ENCODE assay signal across 38 cellular contexts in the genomic region with DNA sequence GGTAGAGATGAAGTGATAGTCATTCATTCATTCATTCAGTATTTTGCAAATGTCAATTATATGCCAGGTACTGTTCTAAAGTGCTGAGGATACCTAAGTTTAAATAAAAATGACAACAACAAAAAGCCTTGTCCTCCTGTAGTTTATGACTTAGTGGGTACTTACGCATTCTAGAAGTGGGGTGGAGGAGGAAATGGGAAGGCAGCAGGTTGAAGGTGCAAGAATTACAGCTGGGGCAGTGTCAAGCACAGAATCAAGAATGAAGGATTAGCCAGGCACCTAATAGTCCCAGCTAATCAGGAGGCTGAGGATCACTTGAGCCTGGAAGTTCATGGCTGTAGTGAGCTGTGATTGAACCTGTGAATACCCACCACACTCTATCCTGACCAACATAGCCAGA.
"Had no signal": no experiment of that assay in that cellular context is flagged by ENCODE, and none has a peak within 500 bp of the region (broad histone marks: within the 10 kb centered on the region; RNA-seq: fewer than 3 reads in every experiment).

No MANE protein-coding gene starts in this region.

- H3K4me3 Mint-ChIP-seq: activated naive CD4-positive, alpha-beta T cell treated with anti-CD3 and anti-CD28 coated beads for 36 hours; activated naive CD4-positive, alpha-beta T cell treated with anti-CD3 and anti-CD28 coated beads, Interleukin-2, amount 10 ng/mL, durations not matched to agents 7 days and 5 days; activated naive CD4-positive, alpha-beta T cell treated with anti-CD3 and anti-CD28 coated beads, Interleukin-2, amount 50 U/mL, for 24 hours; activated naive CD8-positive, alpha-beta T cell; activated naive CD8-positive, alpha-beta T cell treated with anti-CD3 and anti-CD28 coated beads for 36 hours; activated naive CD8-positive, alpha-beta T cell treated with anti-CD3 and anti-CD28 coated beads, Interleukin-2, amount 10 ng/mL, durations not matched to agents 7 days and 5 days; activated naive CD8-positive, alpha-beta T cell treated with anti-CD3 and anti-CD28 coated beads, Interleukin-2, amount 50 U/mL, for 24 hours; activated T-cell treated with anti-CD3 and anti-CD28 coated beads, Interleukin-2, amount 50 U/mL, for 24 hours; activated T-cell treated with anti-CD3 and anti-CD28 coated beads, Interleukin-2, amount 50 U/mL, for 4 hours; activated T-cell treated with anti-CD3 and anti-CD28 coated beads, Interleukin-2, amount 50 U/mL, for 72 hours; activated T-helper 1 cell treated with anti-CD3 and anti-CD28 coated beads, Interleukin-12 subunit alpha, Interleukin-12 subunit beta, Interleukin-2, Interleukin-4 antibody, amounts not matched to agents 30 ng/mL and 10 ng/mL and 1 ng/mL, durations not matched to agents 14 hours and 24 hours and 36 hours; activated T-helper 17 cell treated with anti-CD3 and anti-CD28 coated beads, Interleukin-2, amount 50 U/mL, for 72 hours; brain; central memory CD8-positive, alpha-beta T cell had no signal

- H3K27ac Mint-ChIP-seq: activated naive CD4-positive, alpha-beta T cell treated with anti-CD3 and anti-CD28 coated beads for 36 hours; activated naive CD4-positive, alpha-beta T cell treated with anti-CD3 and anti-CD28 coated beads, Interleukin-2, amount 10 ng/mL, durations not matched to agents 7 days and 5 days; activated naive CD4-positive, alpha-beta T cell treated with anti-CD3 and anti-CD28 coated beads, Interleukin-2, amount 50 U/mL, for 24 hours; activated naive CD4-positive, alpha-beta T cell treated with anti-CD3 and anti-CD28 coated beads, Interleukin-2, amount 50 U/mL, for 72 hours; activated naive CD8-positive, alpha-beta T cell; activated naive CD8-positive, alpha-beta T cell treated with anti-CD3 and anti-CD28 coated beads for 36 hours; activated naive CD8-positive, alpha-beta T cell treated with anti-CD3 and anti-CD28 coated beads, Interleukin-2, amount 10 ng/mL, durations not matched to agents 7 days and 5 days; activated naive CD8-positive, alpha-beta T cell treated with anti-CD3 and anti-CD28 coated beads, Interleukin-2, amount 50 U/mL, for 24 hours; activated T-cell treated with anti-CD3 and anti-CD28 coated beads, Interleukin-2, amount 50 U/mL, for 24 hours; activated T-cell treated with anti-CD3 and anti-CD28 coated beads, Interleukin-2, amount 50 U/mL, for 72 hours; activated T-helper 1 cell treated with anti-CD3 and anti-CD28 coated beads, Interleukin-12 subunit alpha, Interleukin-12 subunit beta, Interleukin-2, Interleukin-4 antibody, amounts not matched to agents 30 ng/mL and 10 ng/mL and 1 ng/mL, durations not matched to agents 14 hours and 24 hours and 36 hours; activated T-helper 17 cell treated with anti-CD3 and anti-CD28 coated beads, Interleukin-2, amount 50 U/mL, for 72 hours; activated T-helper 2 cell treated with anti-CD3 and anti-CD28 coated beads, Interferon-gamma antibody, Interleukin-2, Interleukin-4, amounts not matched to agents 10 μg/mL and 5 μg/mL and 100 μg/mL, durations not matched to agents 14 hours and 24 hours and 36 hours; brain had no signal

- H3K9me3 Mint-ChIP-seq: activated naive CD4-positive, alpha-beta T cell treated with anti-CD3 and anti-CD28 coated beads for 36 hours; activated naive CD4-positive, alpha-beta T cell treated with anti-CD3 and anti-CD28 coated beads, Interleukin-2, amount 10 ng/mL, durations not matched to agents 7 days and 5 days; activated naive CD4-positive, alpha-beta T cell treated with anti-CD3 and anti-CD28 coated beads, Interleukin-2, amount 50 U/mL, for 24 hours; activated naive CD4-positive, alpha-beta T cell treated with anti-CD3 and anti-CD28 coated beads, Interleukin-2, amount 50 U/mL, for 72 hours; activated naive CD8-positive, alpha-beta T cell treated with anti-CD3 and anti-CD28 coated beads, Interleukin-2, amount 10 ng/mL, durations not matched to agents 7 days and 5 days; activated naive CD8-positive, alpha-beta T cell treated with anti-CD3 and anti-CD28 coated beads, Interleukin-2, amount 50 U/mL, for 24 hours; activated T-cell treated with anti-CD3 and anti-CD28 coated beads, Interleukin-2, amount 50 U/mL, for 24 hours; activated T-cell treated with anti-CD3 and anti-CD28 coated beads, Interleukin-2, amount 50 U/mL, for 4 hours; activated T-cell treated with anti-CD3 and anti-CD28 coated beads, Interleukin-2, amount 50 U/mL, for 72 hours; activated T-helper 1 cell treated with anti-CD3 and anti-CD28 coated beads, Interleukin-12 subunit alpha, Interleukin-12 subunit beta, Interleukin-2, Interleukin-4 antibody, amounts not matched to agents 30 ng/mL and 10 ng/mL and 1 ng/mL, durations not matched to agents 14 hours and 24 hours and 36 hours; activated T-helper 2 cell treated with anti-CD3 and anti-CD28 coated beads, Interferon-gamma antibody, Interleukin-2, Interleukin-4, amounts not matched to agents 10 μg/mL and 5 μg/mL and 100 μg/mL, durations not matched to agents 14 hours and 24 hours and 36 hours; brain; central memory CD8-positive, alpha-beta T cell had no signal

- H3K27me3 Mint-ChIP-seq: activated naive CD4-positive, alpha-beta T cell treated with anti-CD3 and anti-CD28 coated beads, Interleukin-2, amount 10 ng/mL, durations not matched to agents 7 days and 5 days; activated naive CD8-positive, alpha-beta T cell treated with anti-CD3 and anti-CD28 coated beads, Interleukin-2, amount 10 ng/mL, durations not matched to agents 7 days and 5 days; activated naive CD8-positive, alpha-beta T cell treated with anti-CD3 and anti-CD28 coated beads, Interleukin-2, amount 50 U/mL, for 24 hours; brain; central memory CD8-positive, alpha-beta T cell had no signal

- H3K4me3 ChIP-seq: adrenal gland, ascending aorta, body of pancreas, breast epithelium, cardiac muscle cell had no signal

- ATAC-seq: activated naive CD4-positive, alpha-beta T cell treated with anti-CD3 and anti-CD28 coated beads, Interleukin-2, amount 50 U/mL, for 72 hours; activated naive CD8-positive, alpha-beta T cell treated with anti-CD3 and anti-CD28 coated beads, Interleukin-2, amount 50 U/mL, for 24 hours; activated T-cell treated with anti-CD3 and anti-CD28 coated beads, Interleukin-2, amount 50 U/mL, for 4 hours; activated T-cell treated with anti-CD3 and anti-CD28 coated beads, Interleukin-2, amount 50 U/mL, for 72 hours; activated T-helper 17 cell treated with anti-CD3 and anti-CD28 coated beads, Interleukin-2, amount 50 U/mL, for 72 hours; body of pancreas had no signal

- H3K4me1 Mint-ChIP-seq: activated naive CD4-positive, alpha-beta T cell treated with anti-CD3 and anti-CD28 coated beads, Interleukin-2, amount 10 ng/mL, durations not matched to agents 7 days and 5 days; activated naive CD4-positive, alpha-beta T cell treated with anti-CD3 and anti-CD28 coated beads, Interleukin-2, amount 50 U/mL, for 24 hours; activated naive CD8-positive, alpha-beta T cell treated with anti-CD3 and anti-CD28 coated beads for 36 hours; activated naive CD8-positive, alpha-beta T cell treated with anti-CD3 and anti-CD28 coated beads, Interleukin-2, amount 10 ng/mL, durations not matched to agents 7 days and 5 days; activated naive CD8-positive, alpha-beta T cell treated with anti-CD3 and anti-CD28 coated beads, Interleukin-2, amount 50 U/mL, for 24 hours; activated T-helper 17 cell treated with anti-CD3 and anti-CD28 coated beads, Interleukin-2, amount 50 U/mL, for 72 hours; central memory CD8-positive, alpha-beta T cell had no signal

- H3K4me1 ChIP-seq: ascending aorta, breast epithelium had no signal

- H3K36me3 ChIP-seq: adrenal gland, ascending aorta, brain microvascular endothelial cell, breast epithelium, cardiac muscle cell had no signal

- H3K36me3 Mint-ChIP-seq: activated naive CD4-positive, alpha-beta T cell treated with anti-CD3 and anti-CD28 coated beads, Interleukin-2, amount 10 ng/mL, durations not matched to agents 7 days and 5 days; activated naive CD4-positive, alpha-beta T cell treated with anti-CD3 and anti-CD28 coated beads, Interleukin-2, amount 50 U/mL, for 24 hours; activated naive CD4-positive, alpha-beta T cell treated with anti-CD3 and anti-CD28 coated beads, Interleukin-2, amount 50 U/mL, for 72 hours; activated naive CD8-positive, alpha-beta T cell; activated naive CD8-positive, alpha-beta T cell treated with anti-CD3 and anti-CD28 coated beads for 36 hours; activated naive CD8-positive, alpha-beta T cell treated with anti-CD3 and anti-CD28 coated beads, Interleukin-2, amount 10 ng/mL, durations not matched to agents 7 days and 5 days; brain had no signal

- H3K9me3 ChIP-seq: adrenal gland, ascending aorta, body of pancreas, breast epithelium had no signal

- DNase-seq: activated effector memory CD4-positive, alpha-beta T cell treated with anti-CD3 and anti-CD28 coated beads, Interleukin-2, amount 50 U/mL, for 16 hours; activated effector memory CD4-positive, alpha-beta T cell treated with Interleukin-2 at 50 U/mL for 16 hours; activated gamma-delta T cell; activated gamma-delta T cell treated with Interleukin-2 at 50 U/mL for 16 hours; activated naive CD4-positive, alpha-beta T cell; activated naive CD4-positive, alpha-beta T cell treated with anti-CD3 and anti-CD28 coated beads for 36 hours; activated naive CD4-positive, alpha-beta T cell treated with anti-CD3 and anti-CD28 coated beads, Interleukin-2, amount 10 ng/mL, durations not matched to agents 7 days and 5 days; activated naive CD4-positive, alpha-beta T cell treated with anti-CD3 and anti-CD28 coated beads, Interleukin-2, amount 50 U/mL, for 16 hours; activated naive CD4-positive, alpha-beta T cell treated with Interleukin-2 at 50 U/mL for 16 hours; activated naive CD8-positive, alpha-beta T cell treated with anti-CD3 and anti-CD28 coated beads for 36 hours; activated naive CD8-positive, alpha-beta T cell treated with anti-CD3 and anti-CD28 coated beads, Interleukin-2, amount 10 ng/mL, durations not matched to agents 7 days and 5 days; activated naive CD8-positive, alpha-beta T cell treated with anti-CD3 and anti-CD28 coated beads, Interleukin-2, amount 50 U/mL, for 24 hours; activated T-cell treated with anti-CD3 and anti-CD28 coated beads, Interleukin-2, amount 50 U/mL, for 1 hour; activated T-cell treated with anti-CD3 and anti-CD28 coated beads, Interleukin-2, amount 50 U/mL, for 24 hours; activated T-cell treated with anti-CD3 and anti-CD28 coated beads, Interleukin-2, amount 50 U/mL, for 4 hours; activated T-cell treated with anti-CD3 and anti-CD28 coated beads, Interleukin-2, amount 50 U/mL, for 48 hours; activated T-cell treated with anti-CD3 and anti-CD28 coated beads, Interleukin-2, amount 50 U/mL, for 72 hours; adrenal gland; amniotic stem cell; amygdala; anterior cingulate cortex; aorta; body of pancreas; brain microvascular endothelial cell; caudate nucleus; central memory CD4-positive, alpha-beta T cell; cerebellar nuclear complex had no signal
